16 cellular contexts compared by ENCODE assay signal in genomic region chr7:24494832-24495231, GRCh38.
DNase-seq lines count a peak whose midpoint lies in the region; FAIRE-seq and TF ChIP-seq lines count a peak whose summit lies in the region.
"Had no signal": no experiment of that assay in that cellular context is flagged by ENCODE, and none has a peak within 500 bp of the region (broad histone marks: within the 10 kb centered on the region; RNA-seq: fewer than 3 reads in every experiment).

No MANE protein-coding gene starts in this region.

- no peak overlapping the region for H2BK120ac ChIP-seq in H1 (replicated peaks; ENCODE audit: low read depth, low read length)
- no peak overlapping the region for H2BK120ac ChIP-seq in neuronal stem cell (ENCODE audit: low read depth, low read length)

- H3K4me3 ChIP-seq in GM12864 (ENCODE audit: low read depth, low read length) (no peak overlapping the region), H1 (ENCODE audit: extremely low read depth in 1 of 4, insufficient read depth in 2 of 4, low read depth in 3 of 4, low read length in 4 of 4) (no peak overlapping the region), neuronal stem cell (ENCODE audit: low read length in 2 of 2) (no peak overlapping the region), colonic mucosa (no peak overlapping the region), spleen (no peak overlapping the region)

- no peaks in the 10 kb centered on the region for H4K20me1 ChIP-seq in H1 (replicated peaks in 1 of 2; ENCODE audit: control insufficient read depth in 1 of 2, insufficient read depth in 2 of 2, low read length in 2 of 2)

- H3K27me3 ChIP-seq in H1 (replicated peaks in 1 of 4; ENCODE audit: control insufficient read depth in 3 of 4, extremely low read depth in 1 of 4, insufficient read depth in 3 of 4, low read length in 3 of 4) (no peaks in the 10 kb centered on the region; a peak in 1 of 7 replicates), neuronal stem cell (ENCODE audit: control insufficient read depth in 3 of 3, insufficient read depth in 3 of 3, low read depth in 1 of 3, low read length in 3 of 3) (no peaks in the 10 kb centered on the region), colonic mucosa (no peaks in the 10 kb centered on the region), spleen (replicated peaks in 1 of 7) (peaks cover 0 to 2% (median 0%) of the 10 kb centered on the region in 7 donors)

- H4K5ac ChIP-seq in H1 (ENCODE audit: insufficient read length, low read depth, low read length), result no peak overlapping the region

- TF ChIP-seq POLR2A in GM12891 (IDR thresholded peaks at IDR 0.05; ENCODE audit: low read depth, low read length) (no peak), H1 (IDR thresholded peaks at IDR 0.05; ENCODE audit: control extremely low read depth in 1 of 2, low read depth in 2 of 2, low read length in 2 of 2) (no peak), spleen (IDR thresholded peaks at IDR 0.05) (no peak)

- H3K79me2 ChIP-seq in H1 (ENCODE audit: control insufficient read depth in 1 of 2, insufficient read depth in 2 of 2, low read length in 2 of 2), result no peaks in the 10 kb centered on the region

- H3K23ac ChIP-seq in H1 (ENCODE audit: insufficient read length) (no peak overlapping the region), neuronal stem cell (ENCODE audit: low read depth, low read length, poor library complexity) (peak overlapping the region; percentile 10)

- no peak overlapping the region for H3K27ac Mint-ChIP-seq in activated T-cell treated with anti-CD3 and anti-CD28 coated beads, Interleukin-2, amount 50 U/mL, for 24 hours
- H3K27ac Mint-ChIP-seq: CD8-positive, alpha-beta memory T cell had no signal

- H3K4me2 ChIP-seq in H1 (ENCODE audit: insufficient read depth in 1 of 2, low read depth in 2 of 2, low read length in 2 of 2), result no peak overlapping the region
- no peak overlapping the region for H3K4me2 ChIP-seq in neuronal stem cell (ENCODE audit: insufficient read depth, low read length, poor library complexity, severe bottlenecking)

- H3K27me3 Mint-ChIP-seq in activated T-cell treated with anti-CD3 and anti-CD28 coated beads, Interleukin-2, amount 50 U/mL, for 24 hours, result peaks cover 10% of the 10 kb centered on the region

- intact Hi-C loops in colonic mucosa (cut with DNase I), result no loop called here
- intact Hi-C loops in spleen (cut with DNase I; ENCODE audit: low total_unique reads), result no loop called here

- H3K9ac ChIP-seq in H1 (replicated peaks in 1 of 4; ENCODE audit: extremely low read depth in 1 of 4, low read depth in 3 of 4, low read length in 3 of 4), result no peak overlapping the region
- no peak overlapping the region for H3K9ac ChIP-seq in neuronal stem cell (ENCODE audit: low read depth, low read length, poor library complexity)
- no peak overlapping the region for H3K9ac ChIP-seq in colonic mucosa (ENCODE audit: low read depth in 2 of 2, low read length in 2 of 2)

- DNase-seq in GM12864 (ENCODE audit: low read depth), result no peak
- DNase-seq in GM12891 (ENCODE audit: insufficient read length, low spot score), result no peak
- no peak for DNase-seq in H1 (ENCODE audit: low read depth in 1 of 2, low spot score in 2 of 2)
- DNase-seq in neuronal stem cell (ENCODE audit: low spot score), result no peak
- DNase-seq in activated CD4-positive, alpha-beta T cell treated with anti-CD3 and anti-CD28 coated beads, Interleukin-2, amount 50 U/mL, for 1 hour, result no peak
- DNase-seq in colonic mucosa, result no peak
- no peak for DNase-seq in activated T-cell treated with anti-CD3 and anti-CD28 coated beads, Interleukin-2, amount 50 U/mL, for 24 hours
- no peak for DNase-seq in spleen
- DNase-seq: Caco-2; CD8-positive, alpha-beta memory T cell; IMR-90; KG1 had no signal

- no peaks in the 10 kb centered on the region for H3K9me3 Mint-ChIP-seq in activated T-cell treated with anti-CD3 and anti-CD28 coated beads, Interleukin-2, amount 50 U/mL, for 24 hours
- H3K9me3 Mint-ChIP-seq: CD8-positive, alpha-beta memory T cell had no signal

- H4K91ac ChIP-seq in H1 (replicated peaks; ENCODE audit: insufficient read length, low read length) (no peak overlapping the region), neuronal stem cell (ENCODE audit: low read depth, low read length, poor library complexity) (no peak overlapping the region)

- no peak overlapping the region for H3K18ac ChIP-seq in H1 (ENCODE audit: extremely low read depth, low read length)
- no peak overlapping the region for H3K18ac ChIP-seq in neuronal stem cell (ENCODE audit: low read length)

- H3K27ac ChIP-seq in H1 (ENCODE audit: low read depth, low read length), result no peak overlapping the region
- H3K27ac ChIP-seq in neuronal stem cell (replicated peaks; ENCODE audit: low read length), result no peak overlapping the region
- no peak overlapping the region for H3K27ac ChIP-seq in colonic mucosa
- no peak overlapping the region for H3K27ac ChIP-seq in spleen
- H3K27ac ChIP-seq: HL-60 had no signal

- H3K79me1 ChIP-seq in H1 (ENCODE audit: low read depth, low read length) (no peaks in the 10 kb centered on the region), neuronal stem cell (ENCODE audit: low read depth, low read length) (no peaks in the 10 kb centered on the region)

- CTCF ChIA-PET in H1 (lab: Charles Lee; ENCODE audit: partially characterized antibody), result interaction anchor here (1.0 to 1.6 kb wide), 2 partner anchors 28 to 177 kb away, joined by 3 to 4 read pairs; no protein-coding TSS in a partner anchor

- POLR2A ChIA-PET in H1 (lab: Charles Lee; ENCODE audit: partially characterized antibody), result interaction anchor here (0.8 kb wide), 1 partner anchor 9 kb away, joined by 3 read pairs; no protein-coding TSS in a partner anchor

- H3K9me3 ChIP-seq in H1 (ENCODE audit: insufficient read depth in 2 of 2, low read depth in 1 of 2, low read length in 1 of 2), result peaks cover 7 to 9% of the 10 kb centered on the region in 2 experiments; a peak in 3 of 4 replicates
- H3K9me3 ChIP-seq in neuronal stem cell (replicated peaks in 1 of 2; ENCODE audit: control insufficient read depth in 2 of 2, insufficient read depth in 1 of 2, low read depth in 1 of 2, low read length in 2 of 2), result peaks cover 3 to 5% of the 10 kb centered on the region in 2 donors
- H3K9me3 ChIP-seq in colonic mucosa, result no peaks in the 10 kb centered on the region
- peaks cover 0 to 12% (median 5%) of the 10 kb centered on the region in 8 donors for H3K9me3 ChIP-seq in spleen
- H3K9me3 ChIP-seq: Caco-2 had no signal

- H4K8ac ChIP-seq in H1 (ENCODE audit: extremely low read depth, insufficient read depth, low read length) (no peak overlapping the region), neuronal stem cell (ENCODE audit: low read depth, low read length) (no peak overlapping the region)

- no peaks in the 10 kb centered on the region for H3K23me2 ChIP-seq in H1 (ENCODE audit: low read depth, low read length)

- peak; percentile 26 for FAIRE-seq in GM12891 (lab: Jason Lieb, UNC)
- no peak for FAIRE-seq in H1 (lab: Jason Lieb, UNC)
- FAIRE-seq: A204.1, GM18507, H54 had no signal

- H2BK5ac ChIP-seq in H1 (ENCODE audit: low read depth, low read length), result no peak overlapping the region
- no peak overlapping the region for H2BK5ac ChIP-seq in neuronal stem cell (ENCODE audit: low read length)

- H2BK12ac ChIP-seq in H1 (ENCODE audit: low read depth, low read length) (no peak overlapping the region), neuronal stem cell (ENCODE audit: low read length) (no peak overlapping the region)

- no peak for TF ChIP-seq EP300 in H1 (IDR thresholded peaks at IDR 0.05; ENCODE audit: borderline replicate concordance in 1 of 2, low read depth in 2 of 2, low read length in 2 of 2)

- WGBS in H1 (ENCODE audit: extremely low coverage in 1 of 2, insufficient coverage in 1 of 2, insufficient read length in 1 of 2, insufficient replicate concordance in 2 of 2, low coverage in 1 of 2, low lambda C conversion rate in 2 of 2, missing lambda C conversion rate in 1 of 2), 2 experiments, result 95% methylated on average over 4 of the region's 4 CpGs; no CpG with 5 or more reads in 1 of the 2 experiments
- no CpG with 5 or more reads among the region's 4 CpGs for WGBS in neuronal stem cell (ENCODE audit: extremely low coverage in 2 of 2, insufficient read length in 2 of 2, insufficient replicate concordance in 1 of 2), 2 donors
- WGBS in spleen, 5 donors, result 92 to 100% (median 96%) methylated on average over 4 of the region's 4 CpGs

- H3K4ac ChIP-seq in H1 (replicated peaks; ENCODE audit: insufficient read length, low read depth, low read length), result no peak overlapping the region
- H3K4ac ChIP-seq in neuronal stem cell (ENCODE audit: low read length), result no peak overlapping the region

- H3K4me1 ChIP-seq in H1 (replicated peaks in 1 of 4; ENCODE audit: control insufficient read depth in 3 of 4, insufficient read depth in 4 of 4, low read length in 3 of 4) (no peaks in the 10 kb centered on the region; a peak in 1 of 7 replicates), neuronal stem cell (ENCODE audit: control insufficient read depth in 2 of 2, insufficient read depth in 1 of 2, low read depth in 1 of 2, low read length in 2 of 2) (peaks cover 0 to 2% of the 10 kb centered on the region in 2 donors), colonic mucosa (no peaks in the 10 kb centered on the region), spleen (no peaks in the 10 kb centered on the region)
- H3K4me1 ChIP-seq: Caco-2 had no signal

- peak overlapping the region; percentile 13; the same call in 1 of the 2 replicates for H2BK20ac ChIP-seq in H1 (ENCODE audit: low read length)

- peak; percentile 16 for TF ChIP-seq CTCF in GM12864 (IDR thresholded peaks at IDR 0.05; ENCODE audit: low read depth, low read length, missing control alignments)
- TF ChIP-seq CTCF in H1 (IDR thresholded peaks at IDR 0.05; ENCODE audit: control extremely low read depth in 1 of 3, insufficient read depth in 1 of 3, low read depth in 1 of 3, low read length in 3 of 3), result peak in 1 of 3 experiments; percentile 2; a peak in 1 of 4 replicates
- no peak for TF ChIP-seq CTCF in colonic mucosa (IDR thresholded peaks at IDR 0.05)
- no peak for TF ChIP-seq CTCF in spleen (IDR thresholded peaks at IDR 0.05 in 8 of 11, conservative IDR thresholded peaks at IDR 0.05 in 3 of 11)

- H3K36me3 ChIP-seq in H1 (ENCODE audit: control insufficient read depth in 2 of 4, insufficient read depth in 4 of 4, low read length in 3 of 4), result no peaks in the 10 kb centered on the region
- H3K36me3 ChIP-seq in neuronal stem cell (replicated peaks in 1 of 2; ENCODE audit: control insufficient read depth in 2 of 2, insufficient read depth in 2 of 2, low read length in 2 of 2), result no peaks in the 10 kb centered on the region
- no peaks in the 10 kb centered on the region for H3K36me3 ChIP-seq in colonic mucosa
- no peaks in the 10 kb centered on the region for H3K36me3 ChIP-seq in spleen

- H2BK15ac ChIP-seq in H1 (ENCODE audit: low read length) (no peak overlapping the region), neuronal stem cell (ENCODE audit: low read length) (no peak overlapping the region)

- no peak overlapping the region for H3K14ac ChIP-seq in H1 (ENCODE audit: insufficient read length)
- H3K14ac ChIP-seq in neuronal stem cell (ENCODE audit: low read length), result no peak overlapping the region

- H3K56ac ChIP-seq in H1 (replicated peaks; ENCODE audit: insufficient read length, low read depth, low read length), result no peak overlapping the region

- H3K36me3 Mint-ChIP-seq in activated T-cell treated with anti-CD3 and anti-CD28 coated beads, Interleukin-2, amount 50 U/mL, for 24 hours (ENCODE audit: low read depth), result no peaks in the 10 kb centered on the region
- H3K36me3 Mint-ChIP-seq: CD8-positive, alpha-beta memory T cell had no signal

- H3K4me1 Mint-ChIP-seq in activated T-cell treated with anti-CD3 and anti-CD28 coated beads, Interleukin-2, amount 50 U/mL, for 24 hours (ENCODE audit: low read depth), result no peaks in the 10 kb centered on the region
- H3K4me1 Mint-ChIP-seq: CD8-positive, alpha-beta memory T cell had no signal

- no peak overlapping the region for H2AK5ac ChIP-seq in H1 (ENCODE audit: low read depth, low read length)
- H2AK5ac ChIP-seq in neuronal stem cell (ENCODE audit: low read depth, low read length), result no peak overlapping the region

- TF ChIP-seq RAD21 in H1 (IDR thresholded peaks at IDR 0.05 in 1 of 2, conservative IDR thresholded peaks at IDR 0.05 in 1 of 2; ENCODE audit: low read depth in 2 of 2, low read length in 2 of 2), result no peak

- H2AFZ ChIP-seq in H1 (ENCODE audit: low read length) (no peak overlapping the region), neuronal stem cell (ENCODE audit: low read length) (no peak overlapping the region)

- no peak overlapping the region for H3K4me3 Mint-ChIP-seq in activated T-cell treated with anti-CD3 and anti-CD28 coated beads, Interleukin-2, amount 50 U/mL, for 24 hours
- H3K4me3 Mint-ChIP-seq: CD8-positive, alpha-beta memory T cell had no signal
